In the genomic region with DNA sequence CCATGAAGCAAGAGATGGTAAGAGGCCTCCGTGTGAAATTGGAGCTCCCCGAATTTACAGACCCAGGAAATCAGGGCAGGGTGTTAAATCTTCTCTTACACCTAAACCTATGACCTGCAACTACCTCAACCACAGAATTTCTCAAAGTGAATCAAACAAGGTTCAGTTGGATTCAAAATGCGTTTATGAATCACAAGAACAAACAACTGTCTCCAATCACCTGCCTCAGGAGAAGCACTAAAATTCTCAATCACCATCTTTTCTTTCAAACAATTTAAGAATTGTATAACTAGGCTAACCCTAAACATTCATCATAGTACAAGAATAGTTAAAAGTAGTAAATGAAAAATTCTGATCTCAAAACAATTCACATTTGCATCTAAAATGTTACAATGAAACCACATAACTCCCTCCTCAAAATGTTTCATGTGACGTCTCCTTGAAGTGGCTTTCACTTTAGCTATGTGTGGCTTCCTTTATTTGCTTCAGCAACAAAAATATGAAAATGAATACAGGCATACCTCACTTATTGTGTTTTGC, we compare ENCODE assay signal across 10 cellular contexts. TPM values are rescaled to one million over a fixed set of nuclear protein-coding genes. Genes with fewer than 3 reads are reported as not detected.
DNase-seq lines count a peak whose midpoint lies in the region; ATAC-seq and TF ChIP-seq lines count a peak whose summit lies in the region.
"Had no signal": no experiment of that assay in that cellular context is flagged by ENCODE, and none has a peak within 500 bp of the region (broad histone marks: within the 10 kb centered on the region; RNA-seq: fewer than 3 reads in every experiment).

No MANE protein-coding gene starts in this region.

- H3K4me3 Mint-ChIP-seq in T-helper 17 cell: peak overlapping the region; percentile 77

- H3K9me3 ChIP-seq in T-helper 17 cell (ENCODE audit: control insufficient read depth, low read length, poor library complexity, severe bottlenecking): no peaks in the 10 kb centered on the region

- no peaks in the 10 kb centered on the region for H3K36me3 Mint-ChIP-seq in T-helper 17 cell (ENCODE audit: low read depth)

- peaks cover 34% of the 10 kb centered on the region for H3K4me1 Mint-ChIP-seq in T-helper 17 cell

- no peaks in the 10 kb centered on the region for H3K27me3 Mint-ChIP-seq in T-helper 17 cell

- H3K27ac Mint-ChIP-seq in T-helper 17 cell: peak overlapping the region; percentile 92

- peak overlapping the region; percentile 98 for H3K27ac ChIP-seq in 22Rv1
- H3K27ac ChIP-seq: C4-2B had no signal

- DNase-seq in T-helper 17 cell (no peak), DMS114 treated with DMSO at 0.1 percent for 48 hours (lab: John Stamatoyannopoulos, UW; ENCODE audit: unreplicated experiment) (no peak), UCSD-AML1 (lab: John Stamatoyannopoulos, UW; ENCODE audit: unreplicated experiment) (no peak)
- no peak for DNase-seq in activated CD4-positive, alpha-beta T cell treated with anti-CD3 and anti-CD28 coated beads for 1 hour

- peak; percentile 93 for ATAC-seq in GM18907 (IDR thresholded peaks at IDR 0.05; ENCODE audit: unreplicated experiment)
- ATAC-seq in HG02884 (IDR thresholded peaks at IDR 0.05; ENCODE audit: unreplicated experiment): peak; percentile 88
- peak; percentile 89 for ATAC-seq in T-helper 17 cell
- ATAC-seq in esophagus mucosa: no peak
- ATAC-seq: HepG2 had no signal

- TF ChIP-seq CTCF in 22Rv1 (IDR thresholded peaks at IDR 0.05): no peak

RNA-seq across cellular contexts. Expression of gene PPP3CA, which starts 19.2 kb away (rescaled TPM):
- total RNA-seq in T-helper 17 cell (10 to 100 TPM; 28.4 to 36.9 TPM), esophagus mucosa (18.5 TPM)
